In the genomic region with DNA sequence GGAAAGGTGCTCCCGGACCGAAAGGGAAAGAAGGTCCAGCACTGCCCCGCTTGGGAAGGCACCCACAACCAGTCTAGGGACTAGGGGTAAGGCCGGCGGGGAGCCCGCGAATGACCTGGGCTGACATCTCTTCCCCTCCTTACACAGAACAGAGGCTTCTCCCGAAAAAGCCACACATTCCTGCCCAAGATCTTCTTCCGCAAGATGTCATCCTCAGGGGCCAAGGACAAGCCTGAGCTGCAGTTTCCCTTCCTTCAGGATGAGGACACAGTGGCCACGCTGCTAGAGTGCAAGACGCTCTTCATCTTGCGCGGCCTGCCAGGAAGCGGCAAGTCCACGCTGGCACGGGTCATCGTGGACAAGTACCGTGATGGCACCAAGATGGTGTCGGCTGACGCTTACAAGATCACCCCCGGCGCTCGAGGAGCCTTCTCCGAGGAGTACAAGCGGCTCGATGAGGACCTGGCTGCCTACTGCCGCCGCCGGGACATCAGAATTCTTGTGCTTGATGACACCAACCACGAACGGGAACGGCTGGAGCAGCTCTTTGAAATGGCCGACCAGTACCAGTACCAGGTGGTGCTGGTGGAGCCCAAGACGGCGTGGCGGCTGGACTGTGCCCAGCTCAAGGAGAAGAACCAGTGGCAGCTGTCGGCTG, we compare ENCODE assay signal across 8 cellular contexts. TPM values are rescaled to one million over a fixed set of nuclear protein-coding genes. Genes with fewer than 3 reads are reported as not detected.
DNase-seq lines count a peak whose midpoint lies in the region; ATAC-seq and TF ChIP-seq lines count a peak whose summit lies in the region.

No MANE protein-coding gene starts in this region.

- peaks cover 10% of the 10 kb centered on the region for H3K36me3 Mint-ChIP-seq in WTC11
- peaks cover 5% of the 10 kb centered on the region for H3K36me3 Mint-ChIP-seq in glutamatergic neuron (ENCODE audit: unreplicated experiment)

- no peak for ATAC-seq in WTC11
- ATAC-seq in HG02798 (IDR thresholded peaks at IDR 0.05; ENCODE audit: poor library complexity, unreplicated experiment): no peak

- no peak for TF ChIP-seq CTCF in WTC11 (IDR thresholded peaks at IDR 0.05)
- TF ChIP-seq CTCF in glutamatergic neuron (IDR thresholded peaks at IDR 0.05; ENCODE audit: partially characterized antibody, unreplicated experiment): no peak

- H3K9me3 Mint-ChIP-seq in WTC11: no peaks in the 10 kb centered on the region
- H3K9me3 Mint-ChIP-seq in glutamatergic neuron (ENCODE audit: unreplicated experiment): peaks cover 8% of the 10 kb centered on the region

- in situ Hi-C loops in HAP-1 (cut with MboI; ENCODE audit: low sequenced_read_pairs): no loop called here

- POLR2A ChIA-PET in WTC11 (lab: Charles Lee): interaction anchor here (1.3 to 2.6 kb wide), 2 partner anchors 37 to 103 kb away, joined by 4 to 7 read pairs; a partner anchor contains a TSS

- H3K4me3 ChIP-seq in HAP-1 (peak overlapping the region; percentile 78; the same call in 1 of the 2 replicates), skeletal muscle tissue (ENCODE audit: low read length in 3 of 3) (peak overlapping the region; percentile 43 to 83 (median 82))

- peak overlapping the region; percentile 33 to 95 (median 92) for H3K9ac ChIP-seq in skeletal muscle tissue (ENCODE audit: low read depth in 1 of 3, low read length in 3 of 3)

- peak overlapping the region; percentile 64 for H3K4me3 Mint-ChIP-seq in WTC11
- peak overlapping the region; percentile 77 for H3K4me3 Mint-ChIP-seq in glutamatergic neuron (ENCODE audit: unreplicated experiment)

- peaks cover 8% of the 10 kb centered on the region for H3K27me3 Mint-ChIP-seq in WTC11 (ENCODE audit: low read depth)
- H3K27me3 Mint-ChIP-seq in glutamatergic neuron (ENCODE audit: unreplicated experiment): peaks cover 8% of the 10 kb centered on the region

- peaks cover 18% of the 10 kb centered on the region for H3K4me1 Mint-ChIP-seq in WTC11
- peaks cover 11% of the 10 kb centered on the region for H3K4me1 Mint-ChIP-seq in glutamatergic neuron (ENCODE audit: low read depth, unreplicated experiment)

- H3K4me1 ChIP-seq in HAP-1: peaks cover 3% of the 10 kb centered on the region
- H3K4me1 ChIP-seq in skeletal muscle tissue (ENCODE audit: control insufficient read depth in 3 of 3, insufficient read depth in 3 of 3, low read length in 3 of 3): peaks cover 45 to 50% (median 49%) of the 10 kb centered on the region in 3 donors

- H3K27me3 ChIP-seq in HAP-1 (ENCODE audit: low read depth): no peaks in the 10 kb centered on the region
- H3K27me3 ChIP-seq in skeletal muscle tissue (ENCODE audit: control insufficient read depth in 3 of 3, insufficient read depth in 3 of 3, low read length in 3 of 3): no peaks in the 10 kb centered on the region

- peak overlapping the region; percentile 47; the same call in 1 of the 2 replicates for H3K27ac Mint-ChIP-seq in WTC11
- no peak overlapping the region for H3K27ac Mint-ChIP-seq in glutamatergic neuron (ENCODE audit: unreplicated experiment)

- H3K36me3 ChIP-seq in HAP-1 (replicated peaks): peaks cover 49% of the 10 kb centered on the region
- H3K36me3 ChIP-seq in skeletal muscle tissue (ENCODE audit: control insufficient read depth in 3 of 3, insufficient read depth in 3 of 3, low read length in 3 of 3): peaks cover 10 to 29% (median 25%) of the 10 kb centered on the region in 3 donors

- peak overlapping the region; percentile 81 for H3K27ac ChIP-seq in skeletal muscle tissue (ENCODE audit: low read depth, low read length)

- DNase-seq in HAP-1 (ENCODE audit: low spot score in 2 of 2) (no peak), WTC11 (ENCODE audit: low spot score) (no peak), glutamatergic neuron (no peak), HuH-7 (ENCODE audit: low spot score) (no peak), NCI-H1105 treated with DMSO at 0.1 percent for 48 hours (lab: John Stamatoyannopoulos, UW) (no peak), NCI-H1105 (lab: John Stamatoyannopoulos, UW) (no peak)

- no peaks in the 10 kb centered on the region for H3K9me3 ChIP-seq in HAP-1
- no peaks in the 10 kb centered on the region for H3K9me3 ChIP-seq in skeletal muscle tissue (ENCODE audit: control insufficient read depth in 3 of 3, low read length in 3 of 3)

- CTCF ChIA-PET in WTC11 (lab: Charles Lee): interaction anchor here (0.6 to 1.5 kb wide), 5 partner anchors 8 to 133 kb away, joined by 3 to 4 read pairs (median 3); a partner anchor contains a TSS

TF ChIP-seq in WTC11, 78 proteins besides CTCF, POLR2A, EP300 and RAD21 (continues in another document):
- TF ChIP-seq, protein P1, sequence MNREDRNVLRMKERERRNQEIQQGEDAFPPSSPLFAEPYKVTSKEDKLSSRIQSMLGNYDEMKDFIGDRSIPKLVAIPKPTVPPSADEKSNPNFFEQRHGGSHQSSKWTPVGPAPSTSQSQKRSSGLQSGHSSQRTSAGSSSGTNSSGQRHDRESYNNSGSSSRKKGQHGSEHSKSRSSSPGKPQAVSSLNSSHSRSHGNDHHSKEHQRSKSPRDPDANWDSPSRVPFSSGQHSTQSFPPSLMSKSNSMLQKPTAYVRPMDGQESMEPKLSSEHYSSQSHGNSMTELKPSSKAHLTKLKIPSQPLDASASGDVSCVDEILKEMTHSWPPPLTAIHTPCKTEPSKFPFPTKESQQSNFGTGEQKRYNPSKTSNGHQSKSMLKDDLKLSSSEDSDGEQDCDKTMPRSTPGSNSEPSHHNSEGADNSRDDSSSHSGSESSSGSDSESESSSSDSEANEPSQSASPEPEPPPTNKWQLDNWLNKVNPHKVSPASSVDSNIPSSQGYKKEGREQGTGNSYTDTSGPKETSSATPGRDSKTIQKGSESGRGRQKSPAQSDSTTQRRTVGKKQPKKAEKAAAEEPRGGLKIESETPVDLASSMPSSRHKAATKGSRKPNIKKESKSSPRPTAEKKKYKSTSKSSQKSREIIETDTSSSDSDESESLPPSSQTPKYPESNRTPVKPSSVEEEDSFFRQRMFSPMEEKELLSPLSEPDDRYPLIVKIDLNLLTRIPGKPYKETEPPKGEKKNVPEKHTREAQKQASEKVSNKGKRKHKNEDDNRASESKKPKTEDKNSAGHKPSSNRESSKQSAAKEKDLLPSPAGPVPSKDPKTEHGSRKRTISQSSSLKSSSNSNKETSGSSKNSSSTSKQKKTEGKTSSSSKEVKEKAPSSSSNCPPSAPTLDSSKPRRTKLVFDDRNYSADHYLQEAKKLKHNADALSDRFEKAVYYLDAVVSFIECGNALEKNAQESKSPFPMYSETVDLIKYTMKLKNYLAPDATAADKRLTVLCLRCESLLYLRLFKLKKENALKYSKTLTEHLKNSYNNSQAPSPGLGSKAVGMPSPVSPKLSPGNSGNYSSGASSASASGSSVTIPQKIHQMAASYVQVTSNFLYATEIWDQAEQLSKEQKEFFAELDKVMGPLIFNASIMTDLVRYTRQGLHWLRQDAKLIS (CRISPR knock-in tag; IDR thresholded peaks at IDR 0.05; ENCODE audit: borderline replicate concordance): no peak
- TF ChIP-seq IRF2 (CRISPR knock-in tag; IDR thresholded peaks at IDR 0.05; ENCODE audit: borderline replicate concordance, low read depth) (no peak), ZNF138 (CRISPR knock-in tag; conservative IDR thresholded peaks at IDR 0.05) (no peak), NR3C1 (CRISPR knock-in tag; conservative IDR thresholded peaks at IDR 0.05; ENCODE audit: low read depth) (no peak)
- TF ChIP-seq, protein P2, sequence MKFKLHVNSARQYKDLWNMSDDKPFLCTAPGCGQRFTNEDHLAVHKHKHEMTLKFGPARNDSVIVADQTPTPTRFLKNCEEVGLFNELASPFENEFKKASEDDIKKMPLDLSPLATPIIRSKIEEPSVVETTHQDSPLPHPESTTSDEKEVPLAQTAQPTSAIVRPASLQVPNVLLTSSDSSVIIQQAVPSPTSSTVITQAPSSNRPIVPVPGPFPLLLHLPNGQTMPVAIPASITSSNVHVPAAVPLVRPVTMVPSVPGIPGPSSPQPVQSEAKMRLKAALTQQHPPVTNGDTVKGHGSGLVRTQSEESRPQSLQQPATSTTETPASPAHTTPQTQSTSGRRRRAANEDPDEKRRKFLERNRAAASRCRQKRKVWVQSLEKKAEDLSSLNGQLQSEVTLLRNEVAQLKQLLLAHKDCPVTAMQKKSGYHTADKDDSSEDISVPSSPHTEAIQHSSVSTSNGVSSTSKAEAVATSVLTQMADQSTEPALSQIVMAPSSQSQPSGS (CRISPR knock-in tag; IDR thresholded peaks at IDR 0.05; ENCODE audit: borderline replicate concordance, low read depth): no peak
- TF ChIP-seq, protein P3, sequence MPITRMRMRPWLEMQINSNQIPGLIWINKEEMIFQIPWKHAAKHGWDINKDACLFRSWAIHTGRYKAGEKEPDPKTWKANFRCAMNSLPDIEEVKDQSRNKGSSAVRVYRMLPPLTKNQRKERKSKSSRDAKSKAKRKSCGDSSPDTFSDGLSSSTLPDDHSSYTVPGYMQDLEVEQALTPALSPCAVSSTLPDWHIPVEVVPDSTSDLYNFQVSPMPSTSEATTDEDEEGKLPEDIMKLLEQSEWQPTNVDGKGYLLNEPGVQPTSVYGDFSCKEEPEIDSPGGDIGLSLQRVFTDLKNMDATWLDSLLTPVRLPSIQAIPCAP (CRISPR knock-in tag; IDR thresholded peaks at IDR 0.05): no peak
- TF ChIP-seq, protein P4, sequence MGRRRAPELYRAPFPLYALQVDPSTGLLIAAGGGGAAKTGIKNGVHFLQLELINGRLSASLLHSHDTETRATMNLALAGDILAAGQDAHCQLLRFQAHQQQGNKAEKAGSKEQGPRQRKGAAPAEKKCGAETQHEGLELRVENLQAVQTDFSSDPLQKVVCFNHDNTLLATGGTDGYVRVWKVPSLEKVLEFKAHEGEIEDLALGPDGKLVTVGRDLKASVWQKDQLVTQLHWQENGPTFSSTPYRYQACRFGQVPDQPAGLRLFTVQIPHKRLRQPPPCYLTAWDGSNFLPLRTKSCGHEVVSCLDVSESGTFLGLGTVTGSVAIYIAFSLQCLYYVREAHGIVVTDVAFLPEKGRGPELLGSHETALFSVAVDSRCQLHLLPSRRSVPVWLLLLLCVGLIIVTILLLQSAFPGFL (CRISPR knock-in tag; IDR thresholded peaks at IDR 0.05; ENCODE audit: borderline replicate concordance): no peak

RNA-seq across cellular contexts. Expression of a gene that starts 1.5 kb away (rescaled TPM):
- total RNA-seq in WTC11 (2021) (52.5 to 54.2 TPM (median 53.9 TPM) in 3 replicates), glutamatergic neuron (ENCODE audit: unreplicated experiment) (51.5 TPM), skeletal muscle tissue (25.1 TPM)

RNA-seq across cellular contexts. Expression of a gene that starts 37.6 kb away (rescaled TPM):
- total RNA-seq in WTC11 (2021) (1.2 to 2.1 TPM (median 1.9 TPM) in 3 replicates), glutamatergic neuron (ENCODE audit: unreplicated experiment) (3.4 TPM), skeletal muscle tissue (1.0 TPM)

RNA-seq across cellular contexts. Expression of a gene that starts 49.2 kb away (rescaled TPM):
- 111 to 140 TPM (median 114 TPM) in 3 replicates for total RNA-seq in WTC11 (2021)
- 124 TPM for total RNA-seq in glutamatergic neuron (ENCODE audit: unreplicated experiment)
- 55.3 TPM for total RNA-seq in skeletal muscle tissue

RNA-seq across cellular contexts. Expression of a gene that starts 49.3 kb away (rescaled TPM):
- 312 to 350 TPM (median 316 TPM) in 3 replicates for total RNA-seq in WTC11 (2021)
- 625 TPM for total RNA-seq in glutamatergic neuron (ENCODE audit: unreplicated experiment)
- total RNA-seq in skeletal muscle tissue: 49.1 TPM

RNA-seq across cellular contexts. Expression of a gene that starts 51.8 kb away (rescaled TPM):
- total RNA-seq in WTC11 (2021) (31.9 to 37.3 TPM (median 36.1 TPM) in 3 replicates), glutamatergic neuron (ENCODE audit: unreplicated experiment) (88.8 TPM), skeletal muscle tissue (22.4 TPM)
